In the genomic region with DNA sequence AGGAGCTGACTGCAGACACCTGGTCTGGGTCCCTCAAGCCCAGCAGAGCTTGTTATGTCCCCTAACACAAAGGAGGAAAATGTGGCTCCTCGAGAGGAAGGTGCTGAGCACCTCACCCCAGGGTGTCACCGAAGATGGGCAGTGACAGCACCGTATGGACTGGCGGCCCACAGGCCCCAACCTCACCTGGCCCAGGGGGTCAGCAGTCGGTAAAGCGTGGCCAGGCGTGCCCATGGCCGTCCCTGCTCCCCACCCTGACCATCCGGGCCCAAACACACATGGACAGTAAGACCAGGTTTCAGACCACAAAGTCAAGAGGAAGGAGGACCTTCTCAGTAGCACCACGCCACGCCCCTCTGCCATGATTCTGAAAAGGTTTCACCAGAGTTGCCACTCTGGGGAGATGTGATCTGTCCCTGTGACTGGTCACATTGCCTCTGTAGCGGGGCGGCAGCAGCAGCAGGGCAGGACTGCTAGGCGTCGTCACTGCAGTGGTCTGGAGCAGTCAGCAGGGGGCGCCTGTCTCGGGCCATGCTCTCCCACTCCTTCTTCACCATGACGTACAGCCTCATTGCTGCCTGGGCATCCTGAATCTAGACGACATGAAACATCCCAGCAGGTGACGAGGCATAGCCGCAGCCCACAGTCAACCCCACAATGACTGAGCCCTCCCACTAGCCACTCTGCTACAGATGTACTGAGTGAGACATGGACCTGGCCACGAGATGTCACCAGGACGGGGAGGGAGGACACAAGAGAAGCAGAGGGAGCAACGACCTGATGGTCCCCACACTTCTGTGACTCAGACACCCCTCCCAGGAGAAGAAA, we compare ENCODE assay signal across 8 cellular contexts. TPM values are rescaled to one million over a fixed set of nuclear protein-coding genes. Genes with fewer than 3 reads are reported as not detected.
DNase-seq lines count a peak whose midpoint lies in the region; ATAC-seq and TF ChIP-seq lines count a peak whose summit lies in the region.

No MANE protein-coding gene starts in this region.

- peaks cover 54% of the 10 kb centered on the region for H3K36me3 ChIP-seq in effector memory CD4-positive, alpha-beta T cell (ENCODE audit: control insufficient read depth, insufficient read depth, low read length)

- H3K27ac Mint-ChIP-seq in mesothelial cell of epicardium = no peak overlapping the region

- no peaks in the 10 kb centered on the region for H3K4me1 ChIP-seq in effector memory CD4-positive, alpha-beta T cell (ENCODE audit: control insufficient read depth, insufficient read depth, low read length, poor library complexity, severe bottlenecking)

- ATAC-seq in HG03432 (IDR thresholded peaks at IDR 0.05; ENCODE audit: unreplicated experiment) (peak; percentile 67), GM21528 (IDR thresholded peaks at IDR 0.05; ENCODE audit: low FRiP score, unreplicated experiment) (no peak)

- no peaks in the 10 kb centered on the region for H3K9me3 Mint-ChIP-seq in mesothelial cell of epicardium

- H3K9me3 ChIP-seq in effector memory CD4-positive, alpha-beta T cell (ENCODE audit: control insufficient read depth, low read length) = no peaks in the 10 kb centered on the region

- H3K4me3 ChIP-seq in effector memory CD4-positive, alpha-beta T cell (ENCODE audit: insufficient read depth, low read depth, low read length, poor library complexity, severe bottlenecking) = no peak overlapping the region

- H3K27ac ChIP-seq in effector memory CD4-positive, alpha-beta T cell (ENCODE audit: insufficient read depth, low read length, poor library complexity, severe bottlenecking) = peak overlapping the region; percentile 38

- no peak overlapping the region for H3K4me3 Mint-ChIP-seq in mesothelial cell of epicardium

- H3K4me1 Mint-ChIP-seq in mesothelial cell of epicardium = no peaks in the 10 kb centered on the region

- no peaks in the 10 kb centered on the region for H3K27me3 Mint-ChIP-seq in mesothelial cell of epicardium (ENCODE audit: low read depth)

- DNase-seq in GM03348 (ENCODE audit: low spot score) = peak; percentile 92
- peak; percentile 56 for DNase-seq in NOMO-1 treated with DMSO at 0.1 percent for 48 hours (lab: John Stamatoyannopoulos, UW; ENCODE audit: unreplicated experiment)
- DNase-seq in activated CD8-positive, alpha-beta memory T cell treated with anti-CD3 and anti-CD28 coated beads for 48 hours (ENCODE audit: low read depth in 2 of 3, low spot score in 2 of 3) = peak; percentile 62 to 74 (median 74)
- DNase-seq in effector memory CD4-positive, alpha-beta T cell = peak; percentile 60 to 66 (median 65)
- DNase-seq in mesothelial cell of epicardium (ENCODE audit: low spot score in 2 of 2, unreplicated experiment in 2 of 2) = peak; percentile 56 to 82
- peak; percentile 51 to 62 for DNase-seq in stimulated activated CD8-positive, alpha-beta memory T cell treated with anti-CD3 and anti-CD28 coated beads, Interleukin-2, amount 100 ng/mL, for 1 hour (ENCODE audit: low read depth in 2 of 2)

- peak; percentile 76 for TF ChIP-seq CTCF in mesothelial cell of epicardium (IDR thresholded peaks at IDR 0.05; ENCODE audit: unreplicated experiment)

- no peaks in the 10 kb centered on the region for H3K27me3 ChIP-seq in effector memory CD4-positive, alpha-beta T cell (replicated peaks; ENCODE audit: control insufficient read depth, insufficient read depth, low read length, poor library complexity, severe bottlenecking)

- peaks cover 34% of the 10 kb centered on the region for H3K36me3 Mint-ChIP-seq in mesothelial cell of epicardium

RNA-seq across cellular contexts. Expression of gene REXO4, which starts 11.1 kb away (rescaled TPM):
- total RNA-seq in mesothelial cell of epicardium = 26.1 to 28.2 TPM (median 27.0 TPM) in 3 replicates

RNA-seq across cellular contexts. Expression of gene ADAMTS13, which starts 15.5 kb away (rescaled TPM):
- 20.7 to 21.6 TPM (median 21.3 TPM) in 3 replicates for total RNA-seq in mesothelial cell of epicardium

RNA-seq across cellular contexts. Expression of gene STKLD1, which starts 30.5 kb away (rescaled TPM):
- 6.6 to 7.5 TPM (median 6.7 TPM) in 3 replicates for total RNA-seq in mesothelial cell of epicardium

RNA-seq across cellular contexts. Expression of gene SURF4, which starts 30.8 kb away (rescaled TPM):
- 147 to 152 TPM (median 149 TPM) in 3 replicates for total RNA-seq in mesothelial cell of epicardium

RNA-seq across cellular contexts. Expression of gene SURF2, which starts 50.3 kb away (rescaled TPM):
- 10.3 to 12.7 TPM (median 12.1 TPM) in 3 replicates for total RNA-seq in mesothelial cell of epicardium
